In the genomic region with DNA sequence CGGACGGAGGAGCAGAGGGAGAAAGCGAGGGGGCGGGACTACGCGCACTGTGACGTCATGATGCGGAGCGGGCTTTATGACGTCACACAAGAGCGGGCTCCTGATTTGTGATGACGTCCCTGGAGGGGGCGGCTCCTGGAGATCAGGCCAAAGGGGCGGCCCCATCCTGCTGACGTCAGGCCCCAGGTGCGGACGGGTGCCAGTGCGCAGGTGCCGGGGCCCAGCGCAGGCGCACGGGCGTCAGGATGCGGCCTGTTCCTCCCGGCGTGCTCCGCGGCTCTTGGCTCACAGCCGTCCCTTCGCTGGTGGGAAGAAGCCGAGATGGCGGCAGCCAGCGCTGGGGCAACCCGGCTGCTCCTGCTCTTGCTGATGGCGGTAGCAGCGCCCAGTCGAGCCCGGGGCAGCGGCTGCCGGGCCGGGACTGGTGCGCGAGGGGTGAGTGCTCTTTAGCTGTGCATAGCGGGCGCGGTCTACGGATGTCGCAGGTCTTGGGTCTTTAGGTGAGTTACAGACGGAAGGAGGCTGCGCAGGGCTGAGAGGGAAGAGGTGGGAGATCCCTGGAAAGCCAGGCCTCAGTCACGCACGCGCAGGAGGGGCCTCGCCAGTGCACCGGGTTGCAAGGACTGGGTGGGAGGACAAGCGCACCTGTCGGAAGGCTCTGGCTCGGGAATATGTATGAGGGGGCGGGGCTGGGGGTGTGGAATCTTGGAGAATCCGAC, we compare ENCODE assay signal across 1 cellular context.
A peak's percentile ranks its signal among the peaks of the same experiment; 100 is the strongest.
TF ChIP-seq lines count a peak whose summit lies in the region.

A gene (plus strand): TSS at position 284 of the 719 bp plus-strand sequence. CDS start 38 bp downstream, at position 322.
A gene (minus strand): TSS at position 625 of the 719 bp plus-strand sequence. CDS start 460 bp downstream, at position 165.

TF ChIP-seq in K562, 482 proteins besides CTCF, POLR2A, EP300 and RAD21 (continued from another document and continues in another):
- TF ChIP-seq PHF20 (IDR thresholded peaks at IDR 0.05; ENCODE audit: partially characterized antibody): peak; percentile 63
- TF ChIP-seq, protein P1, sequence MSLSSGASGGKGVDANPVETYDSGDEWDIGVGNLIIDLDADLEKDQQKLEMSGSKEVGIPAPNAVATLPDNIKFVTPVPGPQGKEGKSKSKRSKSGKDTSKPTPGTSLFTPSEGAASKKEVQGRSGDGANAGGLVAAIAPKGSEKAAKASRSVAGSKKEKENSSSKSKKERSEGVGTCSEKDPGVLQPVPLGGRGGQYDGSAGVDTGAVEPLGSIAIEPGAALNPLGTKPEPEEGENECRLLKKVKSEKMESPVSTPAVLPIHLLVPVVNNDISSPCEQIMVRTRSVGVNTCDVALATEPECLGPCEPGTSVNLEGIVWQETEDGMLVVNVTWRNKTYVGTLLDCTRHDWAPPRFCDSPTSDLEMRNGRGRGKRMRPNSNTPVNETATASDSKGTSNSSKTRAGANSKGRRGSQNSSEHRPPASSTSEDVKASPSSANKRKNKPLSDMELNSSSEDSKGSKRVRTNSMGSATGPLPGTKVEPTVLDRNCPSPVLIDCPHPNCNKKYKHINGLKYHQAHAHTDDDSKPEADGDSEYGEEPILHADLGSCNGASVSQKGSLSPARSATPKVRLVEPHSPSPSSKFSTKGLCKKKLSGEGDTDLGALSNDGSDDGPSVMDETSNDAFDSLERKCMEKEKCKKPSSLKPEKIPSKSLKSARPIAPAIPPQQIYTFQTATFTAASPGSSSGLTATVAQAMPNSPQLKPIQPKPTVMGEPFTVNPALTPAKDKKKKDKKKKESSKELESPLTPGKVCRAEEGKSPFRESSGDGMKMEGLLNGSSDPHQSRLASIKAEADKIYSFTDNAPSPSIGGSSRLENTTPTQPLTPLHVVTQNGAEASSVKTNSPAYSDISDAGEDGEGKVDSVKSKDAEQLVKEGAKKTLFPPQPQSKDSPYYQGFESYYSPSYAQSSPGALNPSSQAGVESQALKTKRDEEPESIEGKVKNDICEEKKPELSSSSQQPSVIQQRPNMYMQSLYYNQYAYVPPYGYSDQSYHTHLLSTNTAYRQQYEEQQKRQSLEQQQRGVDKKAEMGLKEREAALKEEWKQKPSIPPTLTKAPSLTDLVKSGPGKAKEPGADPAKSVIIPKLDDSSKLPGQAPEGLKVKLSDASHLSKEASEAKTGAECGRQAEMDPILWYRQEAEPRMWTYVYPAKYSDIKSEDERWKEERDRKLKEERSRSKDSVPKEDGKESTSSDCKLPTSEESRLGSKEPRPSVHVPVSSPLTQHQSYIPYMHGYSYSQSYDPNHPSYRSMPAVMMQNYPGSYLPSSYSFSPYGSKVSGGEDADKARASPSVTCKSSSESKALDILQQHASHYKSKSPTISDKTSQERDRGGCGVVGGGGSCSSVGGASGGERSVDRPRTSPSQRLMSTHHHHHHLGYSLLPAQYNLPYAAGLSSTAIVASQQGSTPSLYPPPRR (CRISPR knock-in tag; IDR thresholded peaks at IDR 0.05; ENCODE audit: borderline replicate concordance): peak; percentile 61; the same call in 1 of the 2 replicates
- TF ChIP-seq ZNF124 (CRISPR knock-in tag; IDR thresholded peaks at IDR 0.05): no peak
- peak; percentile 48 to 67 for TF ChIP-seq MAZ (CRISPR knock-in tag; conservative IDR thresholded peaks at IDR 0.05 in 1 of 2, IDR thresholded peaks at IDR 0.05 in 1 of 2)
- TF ChIP-seq, protein P2, sequence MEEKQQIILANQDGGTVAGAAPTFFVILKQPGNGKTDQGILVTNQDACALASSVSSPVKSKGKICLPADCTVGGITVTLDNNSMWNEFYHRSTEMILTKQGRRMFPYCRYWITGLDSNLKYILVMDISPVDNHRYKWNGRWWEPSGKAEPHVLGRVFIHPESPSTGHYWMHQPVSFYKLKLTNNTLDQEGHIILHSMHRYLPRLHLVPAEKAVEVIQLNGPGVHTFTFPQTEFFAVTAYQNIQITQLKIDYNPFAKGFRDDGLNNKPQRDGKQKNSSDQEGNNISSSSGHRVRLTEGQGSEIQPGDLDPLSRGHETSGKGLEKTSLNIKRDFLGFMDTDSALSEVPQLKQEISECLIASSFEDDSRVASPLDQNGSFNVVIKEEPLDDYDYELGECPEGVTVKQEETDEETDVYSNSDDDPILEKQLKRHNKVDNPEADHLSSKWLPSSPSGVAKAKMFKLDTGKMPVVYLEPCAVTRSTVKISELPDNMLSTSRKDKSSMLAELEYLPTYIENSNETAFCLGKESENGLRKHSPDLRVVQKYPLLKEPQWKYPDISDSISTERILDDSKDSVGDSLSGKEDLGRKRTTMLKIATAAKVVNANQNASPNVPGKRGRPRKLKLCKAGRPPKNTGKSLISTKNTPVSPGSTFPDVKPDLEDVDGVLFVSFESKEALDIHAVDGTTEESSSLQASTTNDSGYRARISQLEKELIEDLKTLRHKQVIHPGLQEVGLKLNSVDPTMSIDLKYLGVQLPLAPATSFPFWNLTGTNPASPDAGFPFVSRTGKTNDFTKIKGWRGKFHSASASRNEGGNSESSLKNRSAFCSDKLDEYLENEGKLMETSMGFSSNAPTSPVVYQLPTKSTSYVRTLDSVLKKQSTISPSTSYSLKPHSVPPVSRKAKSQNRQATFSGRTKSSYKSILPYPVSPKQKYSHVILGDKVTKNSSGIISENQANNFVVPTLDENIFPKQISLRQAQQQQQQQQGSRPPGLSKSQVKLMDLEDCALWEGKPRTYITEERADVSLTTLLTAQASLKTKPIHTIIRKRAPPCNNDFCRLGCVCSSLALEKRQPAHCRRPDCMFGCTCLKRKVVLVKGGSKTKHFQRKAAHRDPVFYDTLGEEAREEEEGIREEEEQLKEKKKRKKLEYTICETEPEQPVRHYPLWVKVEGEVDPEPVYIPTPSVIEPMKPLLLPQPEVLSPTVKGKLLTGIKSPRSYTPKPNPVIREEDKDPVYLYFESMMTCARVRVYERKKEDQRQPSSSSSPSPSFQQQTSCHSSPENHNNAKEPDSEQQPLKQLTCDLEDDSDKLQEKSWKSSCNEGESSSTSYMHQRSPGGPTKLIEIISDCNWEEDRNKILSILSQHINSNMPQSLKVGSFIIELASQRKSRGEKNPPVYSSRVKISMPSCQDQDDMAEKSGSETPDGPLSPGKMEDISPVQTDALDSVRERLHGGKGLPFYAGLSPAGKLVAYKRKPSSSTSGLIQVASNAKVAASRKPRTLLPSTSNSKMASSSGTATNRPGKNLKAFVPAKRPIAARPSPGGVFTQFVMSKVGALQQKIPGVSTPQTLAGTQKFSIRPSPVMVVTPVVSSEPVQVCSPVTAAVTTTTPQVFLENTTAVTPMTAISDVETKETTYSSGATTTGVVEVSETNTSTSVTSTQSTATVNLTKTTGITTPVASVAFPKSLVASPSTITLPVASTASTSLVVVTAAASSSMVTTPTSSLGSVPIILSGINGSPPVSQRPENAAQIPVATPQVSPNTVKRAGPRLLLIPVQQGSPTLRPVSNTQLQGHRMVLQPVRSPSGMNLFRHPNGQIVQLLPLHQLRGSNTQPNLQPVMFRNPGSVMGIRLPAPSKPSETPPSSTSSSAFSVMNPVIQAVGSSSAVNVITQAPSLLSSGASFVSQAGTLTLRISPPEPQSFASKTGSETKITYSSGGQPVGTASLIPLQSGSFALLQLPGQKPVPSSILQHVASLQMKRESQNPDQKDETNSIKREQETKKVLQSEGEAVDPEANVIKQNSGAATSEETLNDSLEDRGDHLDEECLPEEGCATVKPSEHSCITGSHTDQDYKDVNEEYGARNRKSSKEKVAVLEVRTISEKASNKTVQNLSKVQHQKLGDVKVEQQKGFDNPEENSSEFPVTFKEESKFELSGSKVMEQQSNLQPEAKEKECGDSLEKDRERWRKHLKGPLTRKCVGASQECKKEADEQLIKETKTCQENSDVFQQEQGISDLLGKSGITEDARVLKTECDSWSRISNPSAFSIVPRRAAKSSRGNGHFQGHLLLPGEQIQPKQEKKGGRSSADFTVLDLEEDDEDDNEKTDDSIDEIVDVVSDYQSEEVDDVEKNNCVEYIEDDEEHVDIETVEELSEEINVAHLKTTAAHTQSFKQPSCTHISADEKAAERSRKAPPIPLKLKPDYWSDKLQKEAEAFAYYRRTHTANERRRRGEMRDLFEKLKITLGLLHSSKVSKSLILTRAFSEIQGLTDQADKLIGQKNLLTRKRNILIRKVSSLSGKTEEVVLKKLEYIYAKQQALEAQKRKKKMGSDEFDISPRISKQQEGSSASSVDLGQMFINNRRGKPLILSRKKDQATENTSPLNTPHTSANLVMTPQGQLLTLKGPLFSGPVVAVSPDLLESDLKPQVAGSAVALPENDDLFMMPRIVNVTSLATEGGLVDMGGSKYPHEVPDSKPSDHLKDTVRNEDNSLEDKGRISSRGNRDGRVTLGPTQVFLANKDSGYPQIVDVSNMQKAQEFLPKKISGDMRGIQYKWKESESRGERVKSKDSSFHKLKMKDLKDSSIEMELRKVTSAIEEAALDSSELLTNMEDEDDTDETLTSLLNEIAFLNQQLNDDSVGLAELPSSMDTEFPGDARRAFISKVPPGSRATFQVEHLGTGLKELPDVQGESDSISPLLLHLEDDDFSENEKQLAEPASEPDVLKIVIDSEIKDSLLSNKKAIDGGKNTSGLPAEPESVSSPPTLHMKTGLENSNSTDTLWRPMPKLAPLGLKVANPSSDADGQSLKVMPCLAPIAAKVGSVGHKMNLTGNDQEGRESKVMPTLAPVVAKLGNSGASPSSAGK (IDR thresholded peaks at IDR 0.05): peak; percentile 64
- no peak for TF ChIP-seq HEY1 (CRISPR knock-in tag; IDR thresholded peaks at IDR 0.05; ENCODE audit: borderline replicate concordance)
- no peak for TF ChIP-seq ELF2 (CRISPR knock-in tag; IDR thresholded peaks at IDR 0.05)
- TF ChIP-seq, protein P3, sequence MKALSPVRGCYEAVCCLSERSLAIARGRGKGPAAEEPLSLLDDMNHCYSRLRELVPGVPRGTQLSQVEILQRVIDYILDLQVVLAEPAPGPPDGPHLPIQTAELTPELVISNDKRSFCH (CRISPR knock-in tag; IDR thresholded peaks at IDR 0.05): no peak
- TF ChIP-seq, protein P3 (tag; IDR thresholded peaks at IDR 0.05): 0 out of 2 replicates have a peak, but pooled peaks have one; percentile 49
- TF ChIP-seq MAFK (IDR thresholded peaks at IDR 0.05; ENCODE audit: low read length): peak; percentile 23; the same call in 1 of the 2 replicates
- TF ChIP-seq NFIX (CRISPR knock-in tag; IDR thresholded peaks at IDR 0.05; ENCODE audit: low read depth): no peak
- no peak for TF ChIP-seq GATAD2B (IDR thresholded peaks at IDR 0.05; ENCODE audit: borderline replicate concordance)
- TF ChIP-seq ZNF197 (CRISPR knock-in tag; IDR thresholded peaks at IDR 0.05; ENCODE audit: low read depth): 0 out of 2 replicates have a peak, but pooled peaks have one; percentile 35
- no peak for TF ChIP-seq NCOA6 (IDR thresholded peaks at IDR 0.05)
- TF ChIP-seq ZNF436 (CRISPR knock-in tag; IDR thresholded peaks at IDR 0.05): no peak
- no peak for TF ChIP-seq FOXA1 (IDR thresholded peaks at IDR 0.05; ENCODE audit: borderline replicate concordance)
- TF ChIP-seq ZNF668 (CRISPR knock-in tag; IDR thresholded peaks at IDR 0.05): no peak
- no peak for TF ChIP-seq ZNF695 (CRISPR knock-in tag; IDR thresholded peaks at IDR 0.05)
- TF ChIP-seq RBFOX2 (IDR thresholded peaks at IDR 0.05; ENCODE audit: low read depth, low read length): peak; percentile 97
- peak; percentile 100 for TF ChIP-seq CREB1 (IDR thresholded peaks at IDR 0.05)
- peak; percentile 100 for TF ChIP-seq CREB1 (CRISPR knock-in tag; IDR thresholded peaks at IDR 0.05)
- TF ChIP-seq SMAD4 (CRISPR knock-in tag; conservative IDR thresholded peaks at IDR 0.05): 0 out of 2 replicates have a peak, but pooled peaks have one; percentile 22
- TF ChIP-seq, protein P4, sequence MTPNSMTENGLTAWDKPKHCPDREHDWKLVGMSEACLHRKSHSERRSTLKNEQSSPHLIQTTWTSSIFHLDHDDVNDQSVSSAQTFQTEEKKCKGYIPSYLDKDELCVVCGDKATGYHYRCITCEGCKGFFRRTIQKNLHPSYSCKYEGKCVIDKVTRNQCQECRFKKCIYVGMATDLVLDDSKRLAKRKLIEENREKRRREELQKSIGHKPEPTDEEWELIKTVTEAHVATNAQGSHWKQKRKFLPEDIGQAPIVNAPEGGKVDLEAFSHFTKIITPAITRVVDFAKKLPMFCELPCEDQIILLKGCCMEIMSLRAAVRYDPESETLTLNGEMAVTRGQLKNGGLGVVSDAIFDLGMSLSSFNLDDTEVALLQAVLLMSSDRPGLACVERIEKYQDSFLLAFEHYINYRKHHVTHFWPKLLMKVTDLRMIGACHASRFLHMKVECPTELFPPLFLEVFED (CRISPR knock-in tag; conservative IDR thresholded peaks at IDR 0.05): no peak
- TF ChIP-seq ZNF175 (CRISPR knock-in tag; IDR thresholded peaks at IDR 0.05; ENCODE audit: low read depth): no peak; the same call in 1 of the 2 replicates
- TF ChIP-seq, protein P5, sequence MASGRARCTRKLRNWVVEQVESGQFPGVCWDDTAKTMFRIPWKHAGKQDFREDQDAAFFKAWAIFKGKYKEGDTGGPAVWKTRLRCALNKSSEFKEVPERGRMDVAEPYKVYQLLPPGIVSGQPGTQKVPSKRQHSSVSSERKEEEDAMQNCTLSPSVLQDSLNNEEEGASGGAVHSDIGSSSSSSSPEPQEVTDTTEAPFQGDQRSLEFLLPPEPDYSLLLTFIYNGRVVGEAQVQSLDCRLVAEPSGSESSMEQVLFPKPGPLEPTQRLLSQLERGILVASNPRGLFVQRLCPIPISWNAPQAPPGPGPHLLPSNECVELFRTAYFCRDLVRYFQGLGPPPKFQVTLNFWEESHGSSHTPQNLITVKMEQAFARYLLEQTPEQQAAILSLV (tag; IDR thresholded peaks at IDR 0.05): no peak
- TF ChIP-seq ZFPM2 (CRISPR knock-in tag; IDR thresholded peaks at IDR 0.05): no peak
- TF ChIP-seq SMARCB1 (IDR thresholded peaks at IDR 0.05; ENCODE audit: insufficient read length, low read depth): no peak
- TF ChIP-seq ETV1 (tag; conservative IDR thresholded peaks at IDR 0.05; ENCODE audit: low read depth): no peak
- peak; percentile 76 for TF ChIP-seq ZNF143 (CRISPR knock-in tag; IDR thresholded peaks at IDR 0.05)
- TF ChIP-seq, protein P6, sequence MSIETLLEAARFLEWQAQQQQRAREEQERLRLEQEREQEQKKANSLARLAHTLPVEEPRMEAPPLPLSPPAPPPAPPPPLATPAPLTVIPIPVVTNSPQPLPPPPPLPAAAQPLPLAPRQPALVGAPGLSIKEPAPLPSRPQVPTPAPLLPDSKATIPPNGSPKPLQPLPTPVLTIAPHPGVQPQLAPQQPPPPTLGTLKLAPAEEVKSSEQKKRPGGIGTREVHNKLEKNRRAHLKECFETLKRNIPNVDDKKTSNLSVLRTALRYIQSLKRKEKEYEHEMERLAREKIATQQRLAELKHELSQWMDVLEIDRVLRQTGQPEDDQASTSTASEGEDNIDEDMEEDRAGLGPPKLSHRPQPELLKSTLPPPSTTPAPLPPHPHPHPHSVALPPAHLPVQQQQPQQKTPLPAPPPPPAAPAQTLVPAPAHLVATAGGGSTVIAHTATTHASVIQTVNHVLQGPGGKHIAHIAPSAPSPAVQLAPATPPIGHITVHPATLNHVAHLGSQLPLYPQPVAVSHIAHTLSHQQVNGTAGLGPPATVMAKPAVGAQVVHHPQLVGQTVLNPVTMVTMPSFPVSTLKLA (conservative IDR thresholded peaks at IDR 0.05): peak in 1 of 2 experiments; percentile 68; a peak in 3 of 4 replicates
- TF ChIP-seq, protein P7, sequence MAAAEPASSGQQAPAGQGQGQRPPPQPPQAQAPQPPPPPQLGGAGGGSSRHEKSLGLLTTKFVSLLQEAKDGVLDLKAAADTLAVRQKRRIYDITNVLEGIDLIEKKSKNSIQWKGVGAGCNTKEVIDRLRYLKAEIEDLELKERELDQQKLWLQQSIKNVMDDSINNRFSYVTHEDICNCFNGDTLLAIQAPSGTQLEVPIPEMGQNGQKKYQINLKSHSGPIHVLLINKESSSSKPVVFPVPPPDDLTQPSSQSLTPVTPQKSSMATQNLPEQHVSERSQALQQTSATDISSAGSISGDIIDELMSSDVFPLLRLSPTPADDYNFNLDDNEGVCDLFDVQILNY (CRISPR knock-in tag; IDR thresholded peaks at IDR 0.05): no peak
